ENCODE assay signal across 30 cellular contexts in genomic region chr6:4130357-4130987, GRCh38. TPM values are rescaled to one million over a fixed set of nuclear protein-coding genes. Genes with fewer than 3 reads are reported as not detected.
DNase-seq lines count a peak whose midpoint lies in the region; ATAC-seq and FAIRE-seq lines count a peak whose summit lies in the region.
"Had no signal": no experiment of that assay in that cellular context is flagged by ENCODE, and none has a peak within 500 bp of the region (broad histone marks: within the 10 kb centered on the region; RNA-seq: fewer than 3 reads in every experiment).

No MANE protein-coding gene starts in this region.

- in situ Hi-C loops in GM23248 (cut with MboI) = no loop called here

- H3K27ac ChIP-seq in small intestine (ENCODE audit: low read depth in 1 of 2, low read length in 1 of 2) (no peak overlapping the region), GM23248 (no peak overlapping the region)
- H3K27ac ChIP-seq: RWPE1, tibial artery had no signal

- no peak overlapping the region for H3K9ac ChIP-seq in GM23248
- H3K9ac ChIP-seq: SK-N-SH had no signal

- DNase-seq in DMS 273 (lab: John Stamatoyannopoulos, UW; ENCODE audit: unreplicated experiment) = peak; percentile 17
- no peak for DNase-seq in DMS 273 treated with DMSO at 0.1 percent for 48 hours (lab: John Stamatoyannopoulos, UW)
- peak; percentile 38 for DNase-seq in NCI-H774 (lab: John Stamatoyannopoulos, UW)
- DNase-seq in kidney tubule cell (ENCODE audit: low spot score) = peak; percentile 52
- DNase-seq in small intestine = peak; percentile 40
- DNase-seq in activated gamma-delta T cell treated with Interleukin-2 at 50 U/mL for 16 hours = no peak
- DNase-seq in GM23248 = no peak
- DNase-seq: 8988T; activated CD4-positive, alpha-beta T cell treated with anti-CD3 and anti-CD28 coated beads, Interleukin-2, amount 50 U/mL, for 4 hours; activated CD8-positive, alpha-beta memory T cell treated with anti-CD3 and anti-CD28 coated beads, Interleukin-2, amount 50 U/mL, for 4 hours; activated naive CD8-positive, alpha-beta T cell treated with anti-CD3 and anti-CD28 coated beads, Interleukin-2, amount 10 ng/mL, durations not matched to agents 7 days and 5 days; AML-193; CD8-positive, alpha-beta memory T cell; MG63; NCI-H1436 treated with DMSO at 0.1 percent for 48 hours; NCI-H446 treated with DMSO at 0.1 percent for 48 hours; nucleus accumbens; retina; SK-N-SH; stimulated activated CD4-positive, alpha-beta T cell treated with anti-CD3 and anti-CD28 coated beads, Interleukin-4, amount 100 ng/mL, for 24 hours; stimulated activated naive CD8-positive, alpha-beta T cell treated with anti-CD3 and anti-CD28 coated beads, Interleukin-15, Interleukin-2, amounts not matched to agents 100 U/mL and 50 U/mL, for 24 hours; T-helper 9 cell; tibial artery had no signal

- 80 to 86% (median 81%) methylated on average over 5 of the region's 5 CpGs for WGBS in small intestine, 3 donors
- 93% methylated on average over 5 of the region's 5 CpGs for WGBS in GM23248 (ENCODE audit: low coverage in 1 of 2, low lambda C conversion rate in 2 of 2, missing lambda C conversion rate in 2 of 2), 2 experiments

- no peaks in the 10 kb centered on the region for H3K9me2 ChIP-seq in GM23248 (ENCODE audit: insufficient read depth)
- H3K9me2 ChIP-seq: SK-N-SH had no signal

- FAIRE-seq in small intestine (lab: Jason Lieb, UNC) = no peak
- FAIRE-seq: colon, H54, keratinocyte had no signal

- H3K27me3 ChIP-seq in small intestine (ENCODE audit: control insufficient read depth in 2 of 2, insufficient read depth in 2 of 2, low read length in 2 of 2) = no peaks in the 10 kb centered on the region
- H3K27me3 ChIP-seq in GM23248 (replicated peaks; ENCODE audit: insufficient read depth) = no peaks in the 10 kb centered on the region
- H3K27me3 ChIP-seq: MG63, tibial artery had no signal

- peaks cover 24% of the 10 kb centered on the region for H3F3A ChIP-seq in GM23248 (ENCODE audit: insufficient read depth)

- no peaks in the 10 kb centered on the region for H4K20me1 ChIP-seq in GM23248 (ENCODE audit: insufficient read depth)

- no peak overlapping the region for H3K4me2 ChIP-seq in GM23248 (ENCODE audit: unreplicated experiment)
- H3K4me2 ChIP-seq: SK-N-SH had no signal

- H3K9me3 ChIP-seq in small intestine (ENCODE audit: control insufficient read depth, low read depth) = no peaks in the 10 kb centered on the region
- H3K9me3 ChIP-seq in GM23248 (ENCODE audit: low read depth) = no peaks in the 10 kb centered on the region
- H3K9me3 ChIP-seq: MG63, SK-N-SH, tibial artery had no signal

- H3K4me1 ChIP-seq in small intestine (ENCODE audit: control insufficient read depth in 2 of 2, insufficient read depth in 1 of 2, low read depth in 1 of 2, low read length in 1 of 2) = peaks cover 0 to 4% of the 10 kb centered on the region in 2 donors
- peaks cover 23% of the 10 kb centered on the region for H3K4me1 ChIP-seq in GM23248 (ENCODE audit: insufficient read depth)

- peaks cover 54% of the 10 kb centered on the region for H3K79me2 ChIP-seq in GM23248 (ENCODE audit: insufficient read depth)

- H3K4me3 ChIP-seq in small intestine (ENCODE audit: low read depth in 1 of 2, low read length in 2 of 2) (no peak overlapping the region), GM23248 (no peak overlapping the region)
- H3K4me3 ChIP-seq: MG63, tibial artery had no signal

- H3K36me3 ChIP-seq in small intestine (ENCODE audit: control insufficient read depth in 2 of 2, insufficient read depth in 2 of 2, low read length in 2 of 2) (peaks cover 7 to 14% of the 10 kb centered on the region in 2 donors), GM23248 (ENCODE audit: low read depth) (peaks cover 36% of the 10 kb centered on the region)

- H2AFZ ChIP-seq in GM23248 = no peak overlapping the region

- no peak for ATAC-seq in HG03045 (IDR thresholded peaks at IDR 0.05; ENCODE audit: unreplicated experiment)
- ATAC-seq: stimulated activated naive CD8-positive, alpha-beta T cell treated with anti-CD3 and anti-CD28 coated beads, Interleukin-15, Interleukin-2, amounts not matched to agents 100 U/mL and 50 U/mL, for 24 hours; WTC11 had no signal

RNA-seq across cellular contexts. Expression of gene ECI2, which starts 4.9 kb away (rescaled TPM):
- polyA plus RNA-seq in small intestine (10 to 100 TPM; 64.3 to 94.8 (median 75.9) TPM), GM23248 (2016; fragmentation: Nextera tagmentation; extraction: Ambion mirVana) (134 and 138 TPM in 2 replicates)
- total RNA-seq in GM23248 (2014; rRNA removed; shearing (Covaris generic)) = 91.7 and 116 TPM in 2 replicates

RNA-seq across cellular contexts. Expression of gene FAM217A, which starts 51.5 kb away (rescaled TPM):
- polyA plus RNA-seq in small intestine (under 1 TPM in 1 of 3 donors, not detected in 2; 0.04 TPM), GM23248 (2016; fragmentation: Nextera tagmentation; extraction: Ambion mirVana) (not detected in 2 replicates)
- not detected in 2 replicates for total RNA-seq in GM23248 (2014; rRNA removed; shearing (Covaris generic))
- total RNA-seq: activated naive CD8-positive, alpha-beta T cell treated with anti-CD3 and anti-CD28 coated beads, Interleukin-2, amount 10 ng/mL, durations not matched to agents 7 days and 5 days; activated T-helper 2 cell treated with anti-CD3 and anti-CD28 coated beads, Interferon-gamma antibody, Interleukin-2, Interleukin-4, amounts not matched to agents 10 μg/mL and 5 μg/mL and 100 μg/mL, durations not matched to agents 14 hours and 24 hours and 36 hours; CD8-positive, alpha-beta memory T cell; WTC11 had no signal
- polyA plus RNA-seq: CD8-positive, alpha-beta memory T cell; keratinocyte; SK-N-SH had no signal

Comparison
In these comparisons a context has a peak if more than half of its experiments do, and no peak if none do; other contexts are left out.
1. DNase-seq: peak in DMS 273 (single experiment), NCI-H774 (single experiment), kidney tubule cell (single experiment) and small intestine (single experiment); none in DMS 273 treated with DMSO at 0.1 percent for 48 hours (single experiment), activated gamma-delta T cell treated with Interleukin-2 at 50 U/mL for 16 hours (single experiment) and GM23248 (single experiment).